1 cellular context compared by ENCODE assay signal in the genomic region with DNA sequence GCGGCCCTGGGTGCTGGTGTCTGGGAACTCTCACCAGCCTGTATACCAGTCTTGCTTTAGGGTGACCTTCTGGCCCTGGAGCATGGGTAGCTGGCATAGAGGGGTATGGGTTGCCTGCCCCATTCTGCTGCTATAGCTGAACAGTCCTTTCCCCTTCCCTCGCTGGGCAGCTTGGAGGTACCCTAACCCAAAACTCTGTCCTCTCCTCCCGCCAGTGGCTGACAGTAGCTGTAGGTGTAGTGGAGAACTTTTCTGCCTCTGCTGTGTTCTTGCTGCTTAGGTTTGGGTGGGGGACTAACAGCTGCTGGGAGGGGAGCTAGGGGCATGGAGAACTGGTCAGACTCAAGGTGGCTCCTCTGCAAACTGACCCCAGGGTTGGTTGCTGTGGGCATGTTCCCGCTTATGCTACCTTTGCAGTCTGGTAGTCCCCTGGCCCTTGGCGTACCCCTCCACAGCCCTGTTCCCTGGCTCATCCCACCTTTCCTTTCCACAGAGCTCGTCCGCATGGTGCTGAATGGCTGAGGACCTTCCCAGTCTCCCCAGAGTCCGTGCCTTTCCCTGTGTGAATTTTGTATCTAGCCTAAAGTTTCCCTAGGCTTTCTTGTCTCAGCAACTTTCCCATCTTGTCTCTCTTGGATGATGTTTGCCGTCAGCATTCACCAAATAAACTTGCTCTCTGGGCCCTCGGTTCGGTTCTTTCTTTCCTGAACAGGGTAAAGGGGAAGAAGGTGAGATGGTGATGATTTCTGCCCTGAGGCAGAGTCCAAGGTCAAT.
A peak's percentile ranks its signal among the peaks of the same experiment; 100 is the strongest.
TF ChIP-seq lines count a peak whose summit lies in the region.

No MANE protein-coding gene starts in this region.

TF ChIP-seq in K562, 482 proteins besides CTCF, POLR2A, EP300 and RAD21 (continued from another document):
- TF ChIP-seq FOSL1 (tag; conservative IDR thresholded peaks at IDR 0.05), result no peak
- peak; percentile 49 for TF ChIP-seq POLR2AphosphoS2 (IDR thresholded peaks at IDR 0.05; ENCODE audit: low read length)
- TF ChIP-seq POU5F1 (IDR thresholded peaks at IDR 0.05; ENCODE audit: borderline replicate concordance, low read depth, low read length, partially characterized antibody), result no peak
- TF ChIP-seq TAF15 (IDR thresholded peaks at IDR 0.05; ENCODE audit: low read depth, low read length), result no peak
- TF ChIP-seq NCOA4 (IDR thresholded peaks at IDR 0.05; ENCODE audit: partially characterized antibody), result no peak
- TF ChIP-seq ZNF778 (CRISPR knock-in tag; IDR thresholded peaks at IDR 0.05), result no peak
- TF ChIP-seq, protein P1, sequence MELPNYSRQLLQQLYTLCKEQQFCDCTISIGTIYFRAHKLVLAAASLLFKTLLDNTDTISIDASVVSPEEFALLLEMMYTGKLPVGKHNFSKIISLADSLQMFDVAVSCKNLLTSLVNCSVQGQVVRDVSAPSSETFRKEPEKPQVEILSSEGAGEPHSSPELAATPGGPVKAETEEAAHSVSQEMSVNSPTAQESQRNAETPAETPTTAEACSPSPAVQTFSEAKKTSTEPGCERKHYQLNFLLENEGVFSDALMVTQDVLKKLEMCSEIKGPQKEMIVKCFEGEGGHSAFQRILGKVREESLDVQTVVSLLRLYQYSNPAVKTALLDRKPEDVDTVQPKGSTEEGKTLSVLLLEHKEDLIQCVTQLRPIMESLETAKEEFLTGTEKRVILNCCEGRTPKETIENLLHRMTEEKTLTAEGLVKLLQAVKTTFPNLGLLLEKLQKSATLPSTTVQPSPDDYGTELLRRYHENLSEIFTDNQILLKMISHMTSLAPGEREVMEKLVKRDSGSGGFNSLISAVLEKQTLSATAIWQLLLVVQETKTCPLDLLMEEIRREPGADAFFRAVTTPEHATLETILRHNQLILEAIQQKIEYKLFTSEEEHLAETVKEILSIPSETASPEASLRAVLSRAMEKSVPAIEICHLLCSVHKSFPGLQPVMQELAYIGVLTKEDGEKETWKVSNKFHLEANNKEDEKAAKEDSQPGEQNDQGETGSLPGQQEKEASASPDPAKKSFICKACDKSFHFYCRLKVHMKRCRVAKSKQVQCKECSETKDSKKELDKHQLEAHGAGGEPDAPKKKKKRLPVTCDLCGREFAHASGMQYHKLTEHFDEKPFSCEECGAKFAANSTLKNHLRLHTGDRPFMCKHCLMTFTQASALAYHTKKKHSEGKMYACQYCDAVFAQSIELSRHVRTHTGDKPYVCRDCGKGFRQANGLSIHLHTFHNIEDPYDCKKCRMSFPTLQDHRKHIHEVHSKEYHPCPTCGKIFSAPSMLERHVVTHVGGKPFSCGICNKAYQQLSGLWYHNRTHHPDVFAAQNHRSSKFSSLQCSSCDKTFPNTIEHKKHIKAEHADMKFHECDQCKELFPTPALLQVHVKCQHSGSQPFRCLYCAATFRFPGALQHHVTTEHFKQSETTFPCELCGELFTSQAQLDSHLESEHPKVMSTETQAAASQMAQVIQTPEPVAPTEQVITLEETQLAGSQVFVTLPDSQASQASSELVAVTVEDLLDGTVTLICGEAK (IDR thresholded peaks at IDR 0.05), result no peak
- TF ChIP-seq, protein P1 (CRISPR knock-in tag; IDR thresholded peaks at IDR 0.05), result no peak
- TF ChIP-seq, protein P2, sequence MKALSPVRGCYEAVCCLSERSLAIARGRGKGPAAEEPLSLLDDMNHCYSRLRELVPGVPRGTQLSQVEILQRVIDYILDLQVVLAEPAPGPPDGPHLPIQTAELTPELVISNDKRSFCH (CRISPR knock-in tag; IDR thresholded peaks at IDR 0.05), result no peak
- TF ChIP-seq, protein P2 (tag; IDR thresholded peaks at IDR 0.05), result no peak
- 0 out of 2 replicates have a peak, but pooled peaks have one; percentile 17 for TF ChIP-seq NFATC3 (IDR thresholded peaks at IDR 0.05)
- TF ChIP-seq ZFP1 (CRISPR knock-in tag; IDR thresholded peaks at IDR 0.05), result no peak
- TF ChIP-seq SMARCC2 (IDR thresholded peaks at IDR 0.05; ENCODE audit: low read depth), result no peak
- TF ChIP-seq SRF (CRISPR knock-in tag; IDR thresholded peaks at IDR 0.05), result no peak
- TF ChIP-seq PTRF (tag; IDR thresholded peaks at IDR 0.05), result no peak
- no peak for TF ChIP-seq ATF1 (CRISPR knock-in tag; IDR thresholded peaks at IDR 0.05)
- TF ChIP-seq ATF1 (tag; IDR thresholded peaks at IDR 0.05), result no peak
- TF ChIP-seq SP1 (CRISPR knock-in tag; IDR thresholded peaks at IDR 0.05), result peak; percentile 37; the same call in 1 of the 2 replicates
- TF ChIP-seq, protein P3, sequence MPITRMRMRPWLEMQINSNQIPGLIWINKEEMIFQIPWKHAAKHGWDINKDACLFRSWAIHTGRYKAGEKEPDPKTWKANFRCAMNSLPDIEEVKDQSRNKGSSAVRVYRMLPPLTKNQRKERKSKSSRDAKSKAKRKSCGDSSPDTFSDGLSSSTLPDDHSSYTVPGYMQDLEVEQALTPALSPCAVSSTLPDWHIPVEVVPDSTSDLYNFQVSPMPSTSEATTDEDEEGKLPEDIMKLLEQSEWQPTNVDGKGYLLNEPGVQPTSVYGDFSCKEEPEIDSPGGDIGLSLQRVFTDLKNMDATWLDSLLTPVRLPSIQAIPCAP (CRISPR knock-in tag; IDR thresholded peaks at IDR 0.05; ENCODE audit: borderline replicate concordance), result no peak
- no peak for TF ChIP-seq ZBTB17 (CRISPR knock-in tag; IDR thresholded peaks at IDR 0.05)
- TF ChIP-seq, protein P4, sequence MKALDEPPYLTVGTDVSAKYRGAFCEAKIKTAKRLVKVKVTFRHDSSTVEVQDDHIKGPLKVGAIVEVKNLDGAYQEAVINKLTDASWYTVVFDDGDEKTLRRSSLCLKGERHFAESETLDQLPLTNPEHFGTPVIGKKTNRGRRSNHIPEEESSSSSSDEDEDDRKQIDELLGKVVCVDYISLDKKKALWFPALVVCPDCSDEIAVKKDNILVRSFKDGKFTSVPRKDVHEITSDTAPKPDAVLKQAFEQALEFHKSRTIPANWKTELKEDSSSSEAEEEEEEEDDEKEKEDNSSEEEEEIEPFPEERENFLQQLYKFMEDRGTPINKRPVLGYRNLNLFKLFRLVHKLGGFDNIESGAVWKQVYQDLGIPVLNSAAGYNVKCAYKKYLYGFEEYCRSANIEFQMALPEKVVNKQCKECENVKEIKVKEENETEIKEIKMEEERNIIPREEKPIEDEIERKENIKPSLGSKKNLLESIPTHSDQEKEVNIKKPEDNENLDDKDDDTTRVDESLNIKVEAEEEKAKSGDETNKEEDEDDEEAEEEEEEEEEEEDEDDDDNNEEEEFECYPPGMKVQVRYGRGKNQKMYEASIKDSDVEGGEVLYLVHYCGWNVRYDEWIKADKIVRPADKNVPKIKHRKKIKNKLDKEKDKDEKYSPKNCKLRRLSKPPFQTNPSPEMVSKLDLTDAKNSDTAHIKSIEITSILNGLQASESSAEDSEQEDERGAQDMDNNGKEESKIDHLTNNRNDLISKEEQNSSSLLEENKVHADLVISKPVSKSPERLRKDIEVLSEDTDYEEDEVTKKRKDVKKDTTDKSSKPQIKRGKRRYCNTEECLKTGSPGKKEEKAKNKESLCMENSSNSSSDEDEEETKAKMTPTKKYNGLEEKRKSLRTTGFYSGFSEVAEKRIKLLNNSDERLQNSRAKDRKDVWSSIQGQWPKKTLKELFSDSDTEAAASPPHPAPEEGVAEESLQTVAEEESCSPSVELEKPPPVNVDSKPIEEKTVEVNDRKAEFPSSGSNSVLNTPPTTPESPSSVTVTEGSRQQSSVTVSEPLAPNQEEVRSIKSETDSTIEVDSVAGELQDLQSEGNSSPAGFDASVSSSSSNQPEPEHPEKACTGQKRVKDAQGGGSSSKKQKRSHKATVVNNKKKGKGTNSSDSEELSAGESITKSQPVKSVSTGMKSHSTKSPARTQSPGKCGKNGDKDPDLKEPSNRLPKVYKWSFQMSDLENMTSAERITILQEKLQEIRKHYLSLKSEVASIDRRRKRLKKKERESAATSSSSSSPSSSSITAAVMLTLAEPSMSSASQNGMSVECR (CRISPR knock-in tag; IDR thresholded peaks at IDR 0.05), result no peak; the same call in 1 of the 2 replicates
- TF ChIP-seq FOS (IDR thresholded peaks at IDR 0.05; ENCODE audit: extremely low read depth, insufficient read length), result no peak
- TF ChIP-seq RBFOX2 (IDR thresholded peaks at IDR 0.05; ENCODE audit: low read depth, low read length), result peak; percentile 74
- peak; percentile 15; the same call in 1 of the 2 replicates for TF ChIP-seq NCOR1 (IDR thresholded peaks at IDR 0.05)
- peak; percentile 26; the same call in 1 of the 2 replicates for TF ChIP-seq ELF2 (CRISPR knock-in tag; IDR thresholded peaks at IDR 0.05)
- TF ChIP-seq SIN3A (IDR thresholded peaks at IDR 0.05; ENCODE audit: borderline replicate concordance in 2 of 2, control insufficient read depth in 1 of 2, low read depth in 2 of 2, low read length in 2 of 2), result no peak
- peak; percentile 12 for TF ChIP-seq SIRT6 (IDR thresholded peaks at IDR 0.05; ENCODE audit: low read depth, low read length)
- TF ChIP-seq POLR2G (IDR thresholded peaks at IDR 0.05; ENCODE audit: low read depth, low read length), result peak; percentile 53; the same call in 1 of the 2 replicates
